ENCODE assay signal across 8 cellular contexts in the genomic region with DNA sequence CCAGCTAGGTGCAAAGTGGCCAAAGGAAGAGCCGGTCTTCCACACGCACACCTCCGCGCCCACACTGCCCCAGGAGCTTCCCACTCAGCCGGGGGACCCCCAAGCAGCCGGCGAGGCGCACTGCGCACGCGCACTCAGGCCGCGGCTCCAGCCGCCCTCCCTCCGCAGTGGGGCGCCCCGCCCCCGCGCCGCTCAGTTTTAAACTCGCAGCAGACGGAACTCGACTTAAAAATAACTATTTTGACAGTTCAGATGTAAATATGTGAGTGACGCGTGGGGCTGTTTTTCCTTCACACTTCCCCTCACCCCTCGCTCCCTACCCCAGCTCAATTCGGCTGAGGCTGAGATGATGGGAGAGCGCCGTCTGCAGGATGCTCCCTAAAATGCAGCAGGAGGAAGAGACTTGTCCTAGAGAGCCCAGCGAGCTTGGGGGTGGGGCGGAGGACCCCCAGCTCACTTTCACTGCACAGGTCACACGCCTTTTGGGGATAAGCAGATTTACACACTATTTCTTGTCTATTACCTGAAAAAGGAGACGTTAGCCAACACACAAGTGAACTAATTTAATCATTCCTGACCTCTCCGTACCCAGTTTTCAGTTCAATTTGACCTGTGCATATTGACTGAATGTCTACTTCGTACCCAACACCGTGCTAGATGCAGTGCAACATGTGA. TPM values are rescaled to one million over a fixed set of nuclear protein-coding genes. Genes with fewer than 3 reads are reported as not detected.
DNase-seq lines count a peak whose midpoint lies in the region; ATAC-seq and TF ChIP-seq lines count a peak whose summit lies in the region.

No MANE protein-coding gene starts in this region.

- peaks cover 2% of the 10 kb centered on the region for H3K4me1 ChIP-seq in RWPE2 (ENCODE audit: insufficient read depth, poor library complexity, severe bottlenecking)
- no peaks in the 10 kb centered on the region for H3K4me1 ChIP-seq in uterus

- H3K4me3 ChIP-seq in RWPE2 (ENCODE audit: severe bottlenecking) (peak overlapping the region; percentile 26), uterus (peak overlapping the region; percentile 4 to 39)

- H3K27ac ChIP-seq in RWPE2 (ENCODE audit: poor library complexity, severe bottlenecking) (no peak overlapping the region), uterus (no peak overlapping the region)

- TF ChIP-seq CTCF in RWPE2 (IDR thresholded peaks at IDR 0.05; ENCODE audit: poor library complexity, severe bottlenecking) (peak; percentile 85), uterus (IDR thresholded peaks at IDR 0.05) (peak; percentile 67 to 79 (median 74))

- peak; percentile 32; the same call in 1 of the 3 replicates for ATAC-seq in RWPE2 (ENCODE audit: low read depth)
- ATAC-seq in left cardiac atrium: peak; percentile 77 to 81

- H3K27me3 ChIP-seq in RWPE2 (ENCODE audit: insufficient read depth, poor library complexity, severe bottlenecking) (no peaks in the 10 kb centered on the region), uterus (no peaks in the 10 kb centered on the region)

- DNase-seq in NCI-H345 (lab: John Stamatoyannopoulos, UW): peak; percentile 8
- DNase-seq in NCI-H345 treated with DMSO at 0.1 percent for 48 hours (lab: John Stamatoyannopoulos, UW; ENCODE audit: unreplicated experiment): no peak
- no peak for DNase-seq in RWPE2 (ENCODE audit: low spot score)
- peak; percentile 32 for DNase-seq in activated naive CD8-positive, alpha-beta T cell treated with anti-CD3 and anti-CD28 coated beads, Interleukin-2, amount 50 U/mL, for 16 hours (ENCODE audit: low read depth, low spot score)
- peak; percentile 59 for DNase-seq in left cardiac atrium
- peak; percentile 61 for DNase-seq in pons (ENCODE audit: low spot score)
- peak in 1 of 2 donors; percentile 69 for DNase-seq in uterus
- no peak for DNase-seq in 8988T

- H3K36me3 ChIP-seq in RWPE2 (ENCODE audit: low read depth) (no peaks in the 10 kb centered on the region), uterus (no peaks in the 10 kb centered on the region)

- TF ChIP-seq POLR2A in uterus (IDR thresholded peaks at IDR 0.05): no peak

- no peaks in the 10 kb centered on the region for H3K9me3 ChIP-seq in RWPE2 (ENCODE audit: severe bottlenecking)
- H3K9me3 ChIP-seq in uterus: no peaks in the 10 kb centered on the region

- intact Hi-C loops in left cardiac atrium (cut with DNase I) (loop anchor here (2.0 to 5.0 kb wide), 3 partner anchors 33 to 52 kb away; no protein-coding TSS in a partner anchor), uterus (cut with DNase I; ENCODE audit: low total_unique reads) (no loop called here)

RNA-seq across cellular contexts. Expression of gene LEMD1, which starts 8.9 kb away (rescaled TPM):
- not detected for total RNA-seq in left cardiac atrium
- total RNA-seq in uterus: 1 to 10 TPM in 2 of 4 donors, not detected in 2; 1.6 to 1.8 TPM

RNA-seq across cellular contexts. Expression of gene BLACAT1, which starts 25.1 kb away (rescaled TPM):
- total RNA-seq in left cardiac atrium: under 1 TPM in 1 of 2 donors, not detected in 1; 0.16 TPM
- total RNA-seq in uterus: 1 to 10 TPM in 1 of 4 donors, under 1 TPM in 1, not detected in 2; 0.52 to 1.0 TPM

Comparison
In these comparisons a context has a peak if more than half of its experiments do, and no peak if none do; other contexts are left out.
1. DNase-seq: peak in NCI-H345 (single experiment), activated naive CD8-positive, alpha-beta T cell treated with anti-CD3 and anti-CD28 coated beads, Interleukin-2, amount 50 U/mL, for 16 hours (single experiment), left cardiac atrium (single experiment) and pons (single experiment); none in NCI-H345 treated with DMSO at 0.1 percent for 48 hours (single experiment), RWPE2 (single experiment) and 8988T (single experiment).